In genomic region chr17:57862990-57863667, GRCh38 we compare ENCODE assay signal across 2 cellular contexts.
TF ChIP-seq lines count a peak whose summit lies in the region.

No MANE protein-coding gene starts in this region.

TF ChIP-seq in SK-N-SH, 30 proteins besides CTCF, POLR2A, EP300 and RAD21 (continued from another document):
- TF ChIP-seq PBX3 (IDR thresholded peaks at IDR 0.05) = no peak
- no peak for TF ChIP-seq MEF2A (IDR thresholded peaks at IDR 0.05; ENCODE audit: borderline replicate concordance, low read depth)
- no peak for TF ChIP-seq POLR2AphosphoS5 (IDR thresholded peaks at IDR 0.05; ENCODE audit: low read depth, low read length)
- no peak for TF ChIP-seq IRF3 (IDR thresholded peaks at IDR 0.05; ENCODE audit: low read depth, low read length)

TF ChIP-seq in SK-N-SH treated with all-trans-retinoic acid at 6 μM for 48 hours, 23 proteins besides CTCF, POLR2A, EP300 and RAD21 (continued from another document):
- TF ChIP-seq CREB5 (CRISPR knock-in tag; IDR thresholded peaks at IDR 0.05; ENCODE audit: low read depth) (no peak), GLIS3 (CRISPR knock-in tag; IDR thresholded peaks at IDR 0.05) (no peak), PATZ1 (CRISPR knock-in tag; IDR thresholded peaks at IDR 0.05; ENCODE audit: borderline replicate concordance) (no peak), ARNTL (CRISPR knock-in tag; IDR thresholded peaks at IDR 0.05; ENCODE audit: borderline replicate concordance, low read depth) (no peak), ZNF565 (CRISPR knock-in tag; conservative IDR thresholded peaks at IDR 0.05; ENCODE audit: low read depth) (no peak), ISL1 (CRISPR knock-in tag; IDR thresholded peaks at IDR 0.05) (no peak), CSDC2 (CRISPR knock-in tag; IDR thresholded peaks at IDR 0.05) (no peak), BACH2 (CRISPR knock-in tag; IDR thresholded peaks at IDR 0.05; ENCODE audit: borderline replicate concordance) (no peak)
